38 cellular contexts compared by ENCODE assay signal in genomic region chr18:5251117-5251516, GRCh38. TPM values are rescaled to one million over a fixed set of nuclear protein-coding genes. Genes with fewer than 3 reads are reported as not detected.
"Had no signal": no experiment of that assay in that cellular context is flagged by ENCODE, and none has a peak within 500 bp of the region (broad histone marks: within the 10 kb centered on the region; RNA-seq: fewer than 3 reads in every experiment).

No MANE protein-coding gene starts in this region.

- FAIRE-seq: RCC 7860 had no signal

- H3K27ac ChIP-seq: RWPE1, SJCRH30, SK-N-MC had no signal

- H3K9me3 ChIP-seq: MG63, SJCRH30 had no signal

- H3K36me3 ChIP-seq: MG63, SJCRH30 had no signal

- DNase-seq: Kasumi-1, MG63, NCI-H1048, NCI-H1092 treated with DMSO at 0.1 percent for 48 hours, NCI-H1105 treated with DMSO at 0.1 percent for 48 hours, NCI-H1417, NCI-H1436, NCI-H146, NCI-H1694, NCI-H187, NCI-H1930, NCI-H2029 treated with DMSO at 0.1 percent for 48 hours, NCI-H2081 treated with DMSO at 0.1 percent for 48 hours, NCI-H2107, NCI-H2171, NCI-H226, NCI-H446 treated with DMSO at 0.1 percent for 48 hours, NCI-H510A, NCI-H524, NCI-H526, NCI-H69, NCI-H748 treated with DMSO at 0.1 percent for 48 hours, NCI-H82, OCI-M1, PC-3, SHP77, SIG-M5, SJCRH30, T-cell had no signal

- H3K27me3 ChIP-seq: MG63, SJCRH30 had no signal

- H3K4me3 ChIP-seq: MG63, SJCRH30, SK-N-MC had no signal

- H3K4me1 ChIP-seq: SJCRH30 had no signal

- ATAC-seq: Panc1, PC-3, Right ventricle myocardium inferior, T-cell had no signal

RNA-seq across cellular contexts. Expression of gene AKAIN1, which starts 54.1 kb away (rescaled TPM):
- total RNA-seq: M059J; PC-3; Right ventricle myocardium inferior; RPMI7951; SJCRH30; SK-MEL-5; T-cell; T-helper 1 cell treated with Interleukin-12 subunit alpha and Interleukin-12 subunit beta and Interleukin-4 antibody, amounts not matched to agents 30 ng/mL and 1 ng/mL, for 36 hours had no signal
